Comparison of ENCODE assay signal across 19 cellular contexts in the genomic region with DNA sequence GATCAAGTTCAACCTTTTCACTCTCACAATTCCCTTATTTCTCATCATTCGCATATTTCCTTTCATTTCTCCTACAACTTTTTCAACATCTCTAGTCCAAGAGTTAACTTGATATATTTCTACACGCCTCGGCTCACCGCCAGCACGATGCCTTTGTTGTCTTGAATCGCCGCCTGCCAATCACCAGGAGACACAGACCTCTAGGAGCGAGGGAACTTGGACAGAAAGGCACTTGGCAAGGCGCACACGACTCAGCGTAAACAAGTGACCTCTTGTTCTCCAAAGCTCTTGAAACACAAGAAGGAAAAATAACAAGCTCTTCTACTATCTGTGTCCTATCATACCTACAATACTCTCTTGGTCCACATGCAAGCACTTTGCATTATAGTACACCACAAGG. TPM values are rescaled to one million over a fixed set of nuclear protein-coding genes. Genes with fewer than 3 reads are reported as not detected.
A peak's percentile ranks its signal among the peaks of the same experiment; 100 is the strongest.
DNase-seq lines count a peak whose midpoint lies in the region; ATAC-seq and TF ChIP-seq lines count a peak whose summit lies in the region.
"Had no signal": no experiment of that assay in that cellular context is flagged by ENCODE, and none has a peak within 500 bp of the region (broad histone marks: within the 10 kb centered on the region; RNA-seq: fewer than 3 reads in every experiment).

No MANE protein-coding gene starts in this region.

- H3K27me3 Mint-ChIP-seq in brain (no peaks in the 10 kb centered on the region), nephron (ENCODE audit: low read depth) (no peaks in the 10 kb centered on the region), glutamatergic neuron (ENCODE audit: unreplicated experiment) (peaks cover 4% of the 10 kb centered on the region)
- H3K27me3 Mint-ChIP-seq: central memory CD8-positive, alpha-beta T cell had no signal

- peaks cover 0 to 6% (median 0%) of the 10 kb centered on the region in 5 experiments for H3K9me3 Mint-ChIP-seq in brain
- peaks cover 13% of the 10 kb centered on the region for H3K9me3 Mint-ChIP-seq in nephron
- H3K9me3 Mint-ChIP-seq in glutamatergic neuron (ENCODE audit: unreplicated experiment), result peaks cover 4% of the 10 kb centered on the region
- H3K9me3 Mint-ChIP-seq: activated naive CD4-positive, alpha-beta T cell treated with anti-CD3 and anti-CD28 coated beads, Interleukin-2, amount 50 U/mL, for 72 hours; central memory CD8-positive, alpha-beta T cell had no signal

- H3K36me3 Mint-ChIP-seq in brain (no peaks in the 10 kb centered on the region), nephron (ENCODE audit: low read depth) (no peaks in the 10 kb centered on the region), glutamatergic neuron (ENCODE audit: unreplicated experiment) (no peaks in the 10 kb centered on the region)
- H3K36me3 Mint-ChIP-seq: activated naive CD4-positive, alpha-beta T cell treated with anti-CD3 and anti-CD28 coated beads, Interleukin-2, amount 50 U/mL, for 72 hours had no signal

- peaks cover 18% of the 10 kb centered on the region for H3K4me1 Mint-ChIP-seq in brain
- H3K4me1 Mint-ChIP-seq in nephron, result peaks cover 6% of the 10 kb centered on the region
- H3K4me1 Mint-ChIP-seq in glutamatergic neuron (ENCODE audit: low read depth, unreplicated experiment), result no peaks in the 10 kb centered on the region

- intact Hi-C loops in left cardiac atrium (cut with DNase I), result no loop called here
- intact Hi-C loops in cardiac septum (cut with DNase I), result no loop called here

- TF ChIP-seq CTCF in brain (conservative IDR thresholded peaks at IDR 0.05) (no peak), nephron (IDR thresholded peaks at IDR 0.05; ENCODE audit: unreplicated experiment in 3 of 3) (no peak), glutamatergic neuron (IDR thresholded peaks at IDR 0.05; ENCODE audit: partially characterized antibody, unreplicated experiment) (no peak)

- H3K4me3 Mint-ChIP-seq in brain (peak overlapping the region; percentile 4 to 56 (median 18)), nephron (peak overlapping the region in 2 of 3 experiments; percentile 5 to 13), glutamatergic neuron (ENCODE audit: unreplicated experiment) (no peak overlapping the region)
- H3K4me3 Mint-ChIP-seq: central memory CD8-positive, alpha-beta T cell had no signal

- DNase-seq in left cardiac atrium (peak; percentile 43), cardiac septum (ENCODE audit: low spot score) (no peak), NCI-H82 treated with DMSO at 0.1 percent for 48 hours (lab: John Stamatoyannopoulos, UW; ENCODE audit: unreplicated experiment) (no peak), glutamatergic neuron (no peak)
- DNase-seq: activated CD4-positive, alpha-beta T cell treated with anti-CD3 and anti-CD28 coated beads, Interleukin-2, amount 50 U/mL, for 1 hour; Calu3; foreskin fibroblast; H9; hippocampal formation; IMR-90; NCI-H2171; NCI-H774; stimulated activated CD8-positive, alpha-beta memory T cell treated with anti-CD3 and anti-CD28 coated beads, Interleukin-4, amount 100 ng/mL, for 48 hours had no signal

- TF ChIP-seq POLR2A in GM18505 (IDR thresholded peaks at IDR 0.05; ENCODE audit: borderline replicate concordance, extremely low read depth, insufficient read depth, insufficient read length), result no peak

- ATAC-seq in left cardiac atrium (no peak), HG02981 (IDR thresholded peaks at IDR 0.05; ENCODE audit: unreplicated experiment) (no peak), GM18505 (IDR thresholded peaks at IDR 0.05; ENCODE audit: unreplicated experiment) (no peak)
- ATAC-seq: activated naive CD4-positive, alpha-beta T cell treated with anti-CD3 and anti-CD28 coated beads, Interleukin-2, amount 50 U/mL, for 72 hours had no signal

- H3K27ac Mint-ChIP-seq in brain (peak overlapping the region; percentile 12 to 80 (median 41)), nephron (peak overlapping the region in 2 of 3 experiments; percentile 48 to 81), glutamatergic neuron (ENCODE audit: unreplicated experiment) (no peak overlapping the region)
- H3K27ac Mint-ChIP-seq: activated naive CD4-positive, alpha-beta T cell treated with anti-CD3 and anti-CD28 coated beads, Interleukin-2, amount 50 U/mL, for 72 hours; H9 had no signal

RNA-seq across cellular contexts. Expression of gene RBMX, which starts 27.1 kb away (rescaled TPM):
- total RNA-seq in left cardiac atrium (100 to 1,000 TPM in 1 of 2 donors, 10 to 100 TPM in 1; 71.7 to 104 TPM), cardiac septum (92.7 TPM), glutamatergic neuron (ENCODE audit: unreplicated experiment) (246 TPM)
- 263 TPM for polyA plus RNA-seq in brain (ENCODE audit: insufficient read depth, low read depth, low replicate concordance)
